8 cellular contexts compared by ENCODE assay signal in genomic region chr21:41112740-41113692, GRCh38. TPM values are rescaled to one million over a fixed set of nuclear protein-coding genes. Genes with fewer than 3 reads are reported as not detected.
DNase-seq lines count a peak whose midpoint lies in the region; ATAC-seq and TF ChIP-seq lines count a peak whose summit lies in the region.

No MANE protein-coding gene starts in this region.

- ATAC-seq in Right ventricle myocardium inferior (no peak), HG02763 (IDR thresholded peaks at IDR 0.05; ENCODE audit: unreplicated experiment) (no peak), HG02571 (IDR thresholded peaks at IDR 0.05; ENCODE audit: unreplicated experiment) (no peak)
- no peak for ATAC-seq in activated CD8-positive, alpha-beta T cell treated with anti-CD3 and anti-CD28 coated beads for 36 hours

- H3K4me3 ChIP-seq in cardiac muscle cell (no peak overlapping the region), hepatocyte (no peak overlapping the region)

- H3K36me3 Mint-ChIP-seq in activated CD8-positive, alpha-beta T cell treated with anti-CD3 and anti-CD28 coated beads for 36 hours (ENCODE audit: low read depth): no peaks in the 10 kb centered on the region

- POLR2A ChIA-PET in activated CD8-positive, alpha-beta T cell treated with anti-CD3 and anti-CD28 coated beads for 36 hours (lab: Charles Lee): no interaction called here

- no peaks in the 10 kb centered on the region for H4K20me1 ChIP-seq in hepatocyte (ENCODE audit: insufficient read depth, poor library complexity, severe bottlenecking)

- peak overlapping the region; percentile 41 for H2AFZ ChIP-seq in hepatocyte

- no peaks in the 10 kb centered on the region for H3K27me3 Mint-ChIP-seq in activated CD8-positive, alpha-beta T cell treated with anti-CD3 and anti-CD28 coated beads for 36 hours

- no peaks in the 10 kb centered on the region for H3K9me3 Mint-ChIP-seq in activated CD8-positive, alpha-beta T cell treated with anti-CD3 and anti-CD28 coated beads for 36 hours

- peak overlapping the region; percentile 55 for H3K4me2 ChIP-seq in hepatocyte

- 34% methylated on average over 14 of the region's 14 CpGs for WGBS in hepatocyte (ENCODE audit: low lambda C conversion rate, missing lambda C conversion rate)

- H3K36me3 ChIP-seq in cardiac muscle cell (no peaks in the 10 kb centered on the region), hepatocyte (replicated peaks; ENCODE audit: insufficient read depth, low read depth) (no peaks in the 10 kb centered on the region)

- intact Hi-C loops in Right ventricle myocardium inferior (cut with DNase I): no loop called here
- intact Hi-C loops in activated CD8-positive, alpha-beta T cell treated with anti-CD3 and anti-CD28 coated beads for 36 hours (cut with micrococcal nuclease): no loop called here

- H3K4me1 Mint-ChIP-seq in activated CD8-positive, alpha-beta T cell treated with anti-CD3 and anti-CD28 coated beads for 36 hours (ENCODE audit: low read depth): peaks cover 18% of the 10 kb centered on the region

- H3K9me3 ChIP-seq in cardiac muscle cell (ENCODE audit: low read depth): no peaks in the 10 kb centered on the region
- no peaks in the 10 kb centered on the region for H3K9me3 ChIP-seq in hepatocyte (ENCODE audit: low read depth)

- no peaks in the 10 kb centered on the region for H3K27me3 ChIP-seq in cardiac muscle cell
- peaks cover 3% of the 10 kb centered on the region for H3K27me3 ChIP-seq in hepatocyte

- no peak overlapping the region for H3K27ac Mint-ChIP-seq in activated CD8-positive, alpha-beta T cell treated with anti-CD3 and anti-CD28 coated beads for 36 hours

- no peaks in the 10 kb centered on the region for H3K79me2 ChIP-seq in hepatocyte

- TF ChIP-seq CTCF in cardiac muscle cell (IDR thresholded peaks at IDR 0.05; ENCODE audit: low read depth, low read length): no peak
- TF ChIP-seq CTCF in activated CD8-positive, alpha-beta T cell treated with anti-CD3 and anti-CD28 coated beads for 36 hours (IDR thresholded peaks at IDR 0.05): no peak
- TF ChIP-seq CTCF in hepatocyte (IDR thresholded peaks at IDR 0.05; ENCODE audit: poor library complexity): no peak

- CTCF ChIA-PET in activated CD8-positive, alpha-beta T cell treated with anti-CD3 and anti-CD28 coated beads for 36 hours (lab: Charles Lee): interaction anchor here (0.9 kb wide), 1 partner anchor 9 kb away, joined by 4 read pairs; no protein-coding TSS in a partner anchor

- H3K4me3 Mint-ChIP-seq in activated CD8-positive, alpha-beta T cell treated with anti-CD3 and anti-CD28 coated beads for 36 hours: peak overlapping the region; percentile 19

- peak overlapping the region; percentile 81 for H3K27ac ChIP-seq in cardiac muscle cell
- peak overlapping the region; percentile 51 for H3K27ac ChIP-seq in hepatocyte

- H3K9me2 ChIP-seq in hepatocyte (replicated peaks; ENCODE audit: insufficient read depth): no peaks in the 10 kb centered on the region

- DNase-seq in cardiac muscle cell (ENCODE audit: low read depth in 1 of 2, low spot score in 1 of 2) (peak; percentile 80 to 97), Right ventricle myocardium inferior (ENCODE audit: missing footprints) (no peak), hepatocyte (ENCODE audit: low spot score) (peak; percentile 74), superior temporal gyrus (ENCODE audit: extremely low spot score) (peak; percentile 24), NCI-H1436 treated with DMSO at 0.1 percent for 48 hours (lab: John Stamatoyannopoulos, UW) (no peak)
- DNase-seq in activated CD8-positive, alpha-beta T cell treated with anti-CD3 and anti-CD28 coated beads for 36 hours: no peak

- peaks cover 21% of the 10 kb centered on the region for H3K4me1 ChIP-seq in cardiac muscle cell (ENCODE audit: low read depth)
- H3K4me1 ChIP-seq in hepatocyte (ENCODE audit: insufficient read depth): peaks cover 4% of the 10 kb centered on the region

RNA-seq across cellular contexts. Expression of gene BACE2, which starts 54.9 kb away (rescaled TPM):
- total RNA-seq in cardiac muscle cell (8.1 and 17.5 TPM in 2 replicates), Right ventricle myocardium inferior (14.5 TPM), hepatocyte (28.4 and 34.6 TPM in 2 replicates)
- polyA plus RNA-seq in cardiac muscle cell (8.8 and 10.4 TPM in 2 replicates), hepatocyte (35.6 and 37.0 TPM in 2 replicates)
- total RNA-seq in activated CD8-positive, alpha-beta T cell treated with anti-CD3 and anti-CD28 coated beads for 36 hours: 1 to 10 TPM; 1.1 to 2.0 TPM

Comparison
In these comparisons a context has a peak if more than half of its experiments do, and no peak if none do; other contexts are left out.
1. DNase-seq: peak in cardiac muscle cell (2 of 2), hepatocyte (single experiment) and superior temporal gyrus (single experiment); none in Right ventricle myocardium inferior (single experiment), activated CD8-positive, alpha-beta T cell treated with anti-CD3 and anti-CD28 coated beads for 36 hours (single experiment) and NCI-H1436 treated with DMSO at 0.1 percent for 48 hours (single experiment).